Comparison of ENCODE assay signal across 1 cellular context in the genomic region with DNA sequence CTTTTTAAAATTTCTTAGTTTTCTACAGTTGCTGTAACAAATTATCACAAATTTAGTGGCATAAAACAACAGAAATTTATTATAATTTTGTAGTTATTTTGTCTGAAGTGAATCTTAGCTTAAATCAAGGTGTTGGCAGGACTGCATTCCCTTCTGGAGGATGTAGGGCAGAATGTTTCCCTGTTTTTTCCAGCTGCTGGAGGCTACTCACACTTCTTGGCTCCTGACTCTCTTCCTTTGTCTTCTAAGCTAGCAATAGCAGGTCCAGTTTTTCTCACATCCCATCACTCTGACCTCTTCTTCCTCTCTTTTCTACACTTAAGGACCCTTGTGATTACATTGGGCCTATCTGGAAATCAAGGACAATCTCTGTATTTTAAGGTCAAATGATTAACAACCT.
TF ChIP-seq lines count a peak whose summit lies in the region.

No MANE protein-coding gene starts in this region.

TF ChIP-seq in H1, 55 proteins besides CTCF, POLR2A, EP300 and RAD21:
- TF ChIP-seq RFX5 (IDR thresholded peaks at IDR 0.05; ENCODE audit: borderline replicate concordance, low read depth, low read length), result no peak
- TF ChIP-seq SRF (IDR thresholded peaks at IDR 0.05; ENCODE audit: low read depth, low read length), result no peak
- TF ChIP-seq CBX8 (IDR thresholded peaks at IDR 0.05; ENCODE audit: borderline replicate concordance, low read depth, low read length), result no peak
- TF ChIP-seq SP4 (IDR thresholded peaks at IDR 0.05; ENCODE audit: low read length), result no peak
- no peak for TF ChIP-seq TAF7 (optimal IDR thresholded peaks at IDR 0.05; ENCODE audit: borderline replicate concordance, low read depth, low read length)
- TF ChIP-seq RBBP5 (IDR thresholded peaks at IDR 0.05; ENCODE audit: borderline replicate concordance, low read depth, low read length), result no peak
